ENCODE assay signal across 8 cellular contexts in genomic region chr17:40113110-40113960, GRCh38. TPM values are rescaled to one million over a fixed set of nuclear protein-coding genes. Genes with fewer than 3 reads are reported as not detected.
DNase-seq lines count a peak whose midpoint lies in the region; ATAC-seq, FAIRE-seq and TF ChIP-seq lines count a peak whose summit lies in the region.

No MANE protein-coding gene starts in this region.

- H3K4me1 Mint-ChIP-seq in Calu3 (ENCODE audit: low read depth, unreplicated experiment) (peaks cover 58% of the 10 kb centered on the region), mesothelial cell of epicardium (peaks cover 63% of the 10 kb centered on the region)

- peaks cover 45% of the 10 kb centered on the region for H3K36me3 Mint-ChIP-seq in Calu3 (ENCODE audit: insufficient read depth, unreplicated experiment)
- H3K36me3 Mint-ChIP-seq in mesothelial cell of epicardium = no peaks in the 10 kb centered on the region

- peak; percentile 75 for ATAC-seq in GM21381 (IDR thresholded peaks at IDR 0.05; ENCODE audit: unreplicated experiment)

- TF ChIP-seq CTCF in Calu3 (IDR thresholded peaks at IDR 0.05; ENCODE audit: unreplicated experiment) (no peak), mesothelial cell of epicardium (IDR thresholded peaks at IDR 0.05; ENCODE audit: unreplicated experiment) (peak; percentile 73)

- H3K4me3 ChIP-seq in HUES6 (ENCODE audit: low read depth, low read length) = peak overlapping the region; percentile 38
- H3K4me3 ChIP-seq in NT2/D1 (ENCODE audit: insufficient read length, low read depth) = peak overlapping the region; percentile 22

- H3K27me3 Mint-ChIP-seq in Calu3 (ENCODE audit: unreplicated experiment) (no peaks in the 10 kb centered on the region), mesothelial cell of epicardium (ENCODE audit: low read depth) (no peaks in the 10 kb centered on the region)

- H3K9me3 ChIP-seq in HUES6 (ENCODE audit: control insufficient read depth, insufficient read depth, low read depth, low read length) = no peaks in the 10 kb centered on the region
- H3K9me3 ChIP-seq in NT2/D1 (ENCODE audit: insufficient read depth, low read length) = no peaks in the 10 kb centered on the region

- peaks cover 58% of the 10 kb centered on the region for H3K4me1 ChIP-seq in HUES6 (ENCODE audit: control insufficient read depth, insufficient read depth, low read length)
- H3K4me1 ChIP-seq in NT2/D1 (ENCODE audit: insufficient read depth, insufficient read length) = peaks cover 24% of the 10 kb centered on the region

- DNase-seq in Calu3 = peak; percentile 100
- peak; percentile 91 for DNase-seq in NT2/D1 (ENCODE audit: low read depth, low spot score)
- DNase-seq in activated CD8-positive, alpha-beta memory T cell treated with anti-CD3 and anti-CD28 coated beads, Interleukin-2, amount 50 U/mL, for 24 hours (ENCODE audit: extremely low read depth) = peak; percentile 90
- peak; percentile 68 to 89 for DNase-seq in mesothelial cell of epicardium (ENCODE audit: low spot score in 2 of 2, unreplicated experiment in 2 of 2)
- peak; percentile 74 to 91 for DNase-seq in stimulated activated CD8-positive, alpha-beta memory T cell treated with anti-CD3 and anti-CD28 coated beads, Interleukin-15, amount 100 ng/mL, for 4 hours (ENCODE audit: low read depth in 2 of 2)

- H3K27ac Mint-ChIP-seq in Calu3 (ENCODE audit: unreplicated experiment) = peak overlapping the region; percentile 74
- H3K27ac Mint-ChIP-seq in mesothelial cell of epicardium = peak overlapping the region; percentile 94

- peak; percentile 93 for FAIRE-seq in endometrium (lab: Jason Lieb, UNC)

- H3K9me3 Mint-ChIP-seq in Calu3 (ENCODE audit: low read depth, unreplicated experiment) (no peaks in the 10 kb centered on the region), mesothelial cell of epicardium (no peaks in the 10 kb centered on the region)

- BruUV-seq in Calu3 (replicated peaks; lab: Mats Ljungman, UMichigan) = TSS peak; percentile 100

- no peaks in the 10 kb centered on the region; the same call in 1 of the 2 replicates for H3K27me3 ChIP-seq in HUES6 (ENCODE audit: control insufficient read depth, insufficient read depth, low read length)
- H3K27me3 ChIP-seq in NT2/D1 (ENCODE audit: insufficient read depth, insufficient read length) = no peaks in the 10 kb centered on the region

- H3K36me3 ChIP-seq in HUES6 (ENCODE audit: control insufficient read depth, insufficient read depth, low read length) (no peaks in the 10 kb centered on the region), NT2/D1 (ENCODE audit: insufficient read depth, insufficient read length, low read length) (peaks cover 6% of the 10 kb centered on the region)

- peak overlapping the region; percentile 80 for H3K9ac ChIP-seq in HUES6 (ENCODE audit: low read length)
- H3K9ac ChIP-seq in NT2/D1 (ENCODE audit: insufficient read length, low read depth) = peak overlapping the region; percentile 87

- CTCF ChIA-PET in Calu3 (lab: Charles Lee) = interaction anchor here (0.6 to 10.1 kb wide), 107 partner anchors 10 to 1853 kb away, joined by 3 to 674 read pairs (median 6); partner anchors contain the start of genes CASC3, CDC6, CNP and CSF3

- H3K27ac ChIP-seq in HUES6 (ENCODE audit: low read depth, low read length) = peak overlapping the region; percentile 60

- intact Hi-C loops in Calu3 (cut with micrococcal nuclease; ENCODE audit: unreplicated experiment) = loop anchor here (1.0 to 10.0 kb wide), 8 partner anchors 8 to 479 kb away; partner anchors contain the start of genes CASC3, MSL1, PSMD3 and RAPGEFL1

- H3K4me3 Mint-ChIP-seq in Calu3 (ENCODE audit: low read depth, unreplicated experiment) (peak overlapping the region; percentile 65), mesothelial cell of epicardium (peak overlapping the region; percentile 62)

RNA-seq across cellular contexts. Expression of gene MSL1, which starts 8.4 kb away (rescaled TPM):
- total RNA-seq in Calu3 (2022) (505 and 524 TPM in 2 replicates), mesothelial cell of epicardium (132 to 139 TPM (median 135 TPM) in 3 replicates)

RNA-seq across cellular contexts. Expression of gene NR1D1, which starts 12.9 kb away (rescaled TPM):
- total RNA-seq in Calu3 (2022) = 35.0 and 36.4 TPM in 2 replicates
- 2.4 to 2.6 TPM (median 2.6 TPM) in 3 replicates for total RNA-seq in mesothelial cell of epicardium

RNA-seq across cellular contexts. Expression of gene CASC3, which starts 27.0 kb away (rescaled TPM):
- 541 and 621 TPM in 2 replicates for total RNA-seq in Calu3 (2022)
- total RNA-seq in mesothelial cell of epicardium = 103 to 107 TPM (median 107 TPM) in 3 replicates

RNA-seq across cellular contexts. Expression of gene THRA, which starts 50.6 kb away (rescaled TPM):
- total RNA-seq in Calu3 (2022) (107 and 133 TPM in 2 replicates), mesothelial cell of epicardium (42.4 to 44.3 TPM (median 43.6 TPM) in 3 replicates)

RNA-seq across cellular contexts. Expression of gene MED24, which starts 59.1 kb away (rescaled TPM):
- total RNA-seq in Calu3 (2022) = 679 and 725 TPM in 2 replicates
- total RNA-seq in mesothelial cell of epicardium = 125 to 131 TPM (median 130 TPM) in 3 replicates

Comparison
In these comparisons a context has a peak if more than half of its experiments do, and no peak if none do; other contexts are left out.
1. Peak in every context shown above with its lines: DNase-seq, ATAC-seq, H3K4me3 ChIP-seq and H3K27ac ChIP-seq.
2. RNA of gene NR1D1, which starts 12.9 kb away (total RNA-seq): 35.0 to 36.4 TPM in Calu3; 2.4 to 2.6 TPM in mesothelial cell of epicardium; every median in the first group is over 10 times any median in the second.